ENCODE assay signal across 17 cellular contexts in genomic region chr11:130888790-130889189, GRCh38. TPM values are rescaled to one million over a fixed set of nuclear protein-coding genes. Genes with fewer than 3 reads are reported as not detected.
DNase-seq lines count a peak whose midpoint lies in the region; ATAC-seq and TF ChIP-seq lines count a peak whose summit lies in the region.
"Had no signal": no experiment of that assay in that cellular context is flagged by ENCODE, and none has a peak within 500 bp of the region (broad histone marks: within the 10 kb centered on the region; RNA-seq: fewer than 3 reads in every experiment).

No MANE protein-coding gene starts in this region.

- DNase-seq in COLO829 (ENCODE audit: low spot score) (peak; percentile 51), caudate nucleus (lab: John Stamatoyannopoulos, UW) (no peak), globus pallidus (ENCODE audit: low spot score) (peak; percentile 66), substantia nigra (lab: John Stamatoyannopoulos, UW) (no peak), glutamatergic neuron (no peak), islet precursor cell (no peak), MCF 10A (ENCODE audit: unreplicated experiment) (no peak)
- DNase-seq: AML-193; CD4-positive, alpha-beta T cell; DMS153; DMS79; GF-D8; GM23248 had no signal

- CTCF ChIA-PET in MCF 10A (lab: Yijun Ruan, JAX) = interaction anchor here (0.6 to 1.5 kb wide), 5 partner anchors 9 to 457 kb away, joined by 3 to 5 read pairs (median 3); partner anchors contain the start of gene SNX19

- intact Hi-C loops in MCF 10A (cut with micrococcal nuclease) = no loop called here

- no peak for ATAC-seq in GM21526 (IDR thresholded peaks at IDR 0.05; ENCODE audit: low FRiP score, unreplicated experiment)
- ATAC-seq: A549 had no signal

- no peak for TF ChIP-seq CTCF in glutamatergic neuron (IDR thresholded peaks at IDR 0.05; ENCODE audit: partially characterized antibody, unreplicated experiment)
- TF ChIP-seq CTCF in MCF 10A (IDR thresholded peaks at IDR 0.05; ENCODE audit: unreplicated experiment) = no peak

- peaks cover 1% of the 10 kb centered on the region for H3K4me1 Mint-ChIP-seq in glutamatergic neuron (ENCODE audit: low read depth, unreplicated experiment)
- peaks cover 6% of the 10 kb centered on the region for H3K4me1 Mint-ChIP-seq in MCF 10A (ENCODE audit: insufficient read depth, unreplicated experiment)

- no TSS peak for BruUV-seq in MCF 10A (replicated peaks; lab: Mats Ljungman, UMichigan)

- H3K27ac Mint-ChIP-seq in glutamatergic neuron (ENCODE audit: unreplicated experiment) (no peak overlapping the region), MCF 10A (ENCODE audit: low read depth, unreplicated experiment) (no peak overlapping the region)
- H3K27ac Mint-ChIP-seq: CD4-positive, alpha-beta T cell had no signal

- no peaks in the 10 kb centered on the region for H3K36me3 Mint-ChIP-seq in glutamatergic neuron (ENCODE audit: unreplicated experiment)
- H3K36me3 Mint-ChIP-seq in MCF 10A (ENCODE audit: insufficient read depth, unreplicated experiment) = peaks cover 37% of the 10 kb centered on the region

- POLR2A ChIA-PET in MCF 10A (lab: Yijun Ruan, JAX) = no interaction called here

- H3K4me3 Mint-ChIP-seq in glutamatergic neuron (ENCODE audit: unreplicated experiment) = no peak overlapping the region
- no peak overlapping the region for H3K4me3 Mint-ChIP-seq in MCF 10A (ENCODE audit: unreplicated experiment)
- H3K4me3 Mint-ChIP-seq: CD4-positive, alpha-beta T cell had no signal

- H3K9me3 Mint-ChIP-seq in glutamatergic neuron (ENCODE audit: unreplicated experiment) = no peaks in the 10 kb centered on the region
- no peaks in the 10 kb centered on the region for H3K9me3 Mint-ChIP-seq in MCF 10A (ENCODE audit: unreplicated experiment)
- H3K9me3 Mint-ChIP-seq: CD4-positive, alpha-beta T cell had no signal

- H3K27me3 Mint-ChIP-seq in glutamatergic neuron (ENCODE audit: unreplicated experiment) = no peaks in the 10 kb centered on the region
- no peaks in the 10 kb centered on the region for H3K27me3 Mint-ChIP-seq in MCF 10A (ENCODE audit: insufficient read depth, unreplicated experiment)
- H3K27me3 Mint-ChIP-seq: CD4-positive, alpha-beta T cell had no signal

- peak overlapping the region; percentile 85 for H3K27ac ChIP-seq in caudate nucleus (ENCODE audit: low read depth, low read length)
- H3K27ac ChIP-seq in substantia nigra (ENCODE audit: low read depth, low read length, poor library complexity, severe bottlenecking) = peak overlapping the region; percentile 65
- H3K27ac ChIP-seq: 22Rv1, A549, C4-2B, GM23248 had no signal

RNA-seq across cellular contexts. Expression of gene SNX19, which starts 27.5 kb away (rescaled TPM):
- total RNA-seq in glutamatergic neuron (ENCODE audit: unreplicated experiment) = 65.5 TPM
- total RNA-seq in MCF 10A (2022) = 53.5 and 60.5 TPM in 2 replicates

Comparison
In these comparisons a context has a peak if more than half of its experiments do, and no peak if none do; other contexts are left out.
1. DNase-seq: peak in COLO829 (single experiment) and globus pallidus (single experiment); none in caudate nucleus (0 of 61), substantia nigra (0 of 49), glutamatergic neuron (single experiment), islet precursor cell (single experiment) and MCF 10A (single experiment).